In the genomic region with DNA sequence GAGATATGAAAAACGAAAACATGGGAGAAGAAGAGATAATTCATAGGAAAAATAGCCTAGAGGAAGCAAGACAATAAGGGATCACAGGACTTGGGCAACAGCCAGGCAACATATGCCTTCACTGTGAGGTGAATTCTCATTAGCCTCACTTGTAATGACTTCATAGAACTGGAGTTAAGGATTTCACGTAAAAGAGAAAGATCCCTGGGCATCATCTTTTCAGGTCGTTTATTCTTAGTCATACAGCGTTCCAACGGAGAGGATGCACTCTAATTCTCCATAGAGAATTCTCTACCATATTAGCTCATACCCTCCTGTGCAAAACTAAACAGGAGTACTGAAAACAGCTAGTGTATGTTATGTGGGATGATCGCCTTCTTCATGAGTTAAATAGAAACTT, we compare ENCODE assay signal across 14 cellular contexts.
"Had no signal": no experiment of that assay in that cellular context is flagged by ENCODE, and none has a peak within 500 bp of the region (broad histone marks: within the 10 kb centered on the region; RNA-seq: fewer than 3 reads in every experiment).

No MANE protein-coding gene starts in this region.

- H3K4me3 Mint-ChIP-seq: activated T-cell treated with anti-CD3 and anti-CD28 coated beads, Interleukin-2, amount 50 U/mL, for 72 hours; brain; central memory CD8-positive, alpha-beta T cell; nephron progenitor cell had no signal

- DNase-seq: activated CD4-positive, alpha-beta T cell treated with anti-CD3 and anti-CD28 coated beads, Interleukin-2, amount 10 ng/mL, durations not matched to agents 24 days and 14 days; activated CD4-positive, CD25-positive, alpha-beta regulatory T cell; activated CD8-positive, alpha-beta memory T cell treated with anti-CD3 and anti-CD28 coated beads, Interleukin-2, amount 50 U/mL, for 48 hours; activated gamma-delta T cell; effector memory CD4-positive, alpha-beta T cell; SW 1271; testis had no signal

- H3K36me3 Mint-ChIP-seq: activated naive CD4-positive, alpha-beta T cell treated with anti-CD3 and anti-CD28 coated beads, Interleukin-2, amount 50 U/mL, for 72 hours; brain had no signal

- H3K4me1 ChIP-seq: prostate gland, testis had no signal

- H3K4me1 Mint-ChIP-seq: central memory CD8-positive, alpha-beta T cell had no signal

- H3K9me3 Mint-ChIP-seq: activated CD4-positive, alpha-beta T cell treated with anti-CD3 and anti-CD28 coated beads, Interleukin-2, amount 10 ng/mL, durations not matched to agents 24 days and 14 days; activated naive CD4-positive, alpha-beta T cell treated with anti-CD3 and anti-CD28 coated beads, Interleukin-2, amount 50 U/mL, for 72 hours; central memory CD8-positive, alpha-beta T cell; stimulated activated naive CD8-positive, alpha-beta T cell treated with anti-CD3 and anti-CD28 coated beads, Interleukin-15, amount 100 ng/mL, for 72 hours had no signal

- H3K27ac ChIP-seq: testis had no signal

- H3K27me3 ChIP-seq: testis had no signal

- H3K36me3 ChIP-seq: prostate gland had no signal

- H3K9me3 ChIP-seq: prostate gland, testis had no signal

- H3K27ac Mint-ChIP-seq: activated CD4-positive, alpha-beta T cell treated with anti-CD3 and anti-CD28 coated beads, Interleukin-2, amount 10 ng/mL, durations not matched to agents 24 days and 14 days; activated naive CD4-positive, alpha-beta T cell treated with anti-CD3 and anti-CD28 coated beads, Interleukin-2, amount 50 U/mL, for 72 hours; activated T-cell treated with anti-CD3 and anti-CD28 coated beads, Interleukin-2, amount 50 U/mL, for 72 hours; nephron progenitor cell; stimulated activated naive CD8-positive, alpha-beta T cell treated with anti-CD3 and anti-CD28 coated beads, Interleukin-15, amount 100 ng/mL, for 72 hours had no signal
